1 cellular context compared by ENCODE assay signal in genomic region chr5:132480546-132481242, GRCh38.
TF ChIP-seq lines count a peak whose summit lies in the region.

No MANE protein-coding gene starts in this region.

TF ChIP-seq in IMR-90, 13 proteins besides CTCF, POLR2A, EP300 and RAD21:
- TF ChIP-seq SMC3 (IDR thresholded peaks at IDR 0.05; ENCODE audit: low read depth, low read length) = no peak
- TF ChIP-seq FOS (IDR thresholded peaks at IDR 0.05; ENCODE audit: low read depth, low read length) = no peak
- TF ChIP-seq MAFK (IDR thresholded peaks at IDR 0.05; ENCODE audit: low read depth, low read length) = no peak
- no peak for TF ChIP-seq USF2 (IDR thresholded peaks at IDR 0.05; ENCODE audit: low read depth, low read length)
- no peak for TF ChIP-seq MAZ (IDR thresholded peaks at IDR 0.05; ENCODE audit: borderline replicate concordance, low read depth, low read length)
- TF ChIP-seq MXI1 (IDR thresholded peaks at IDR 0.05; ENCODE audit: borderline replicate concordance, low read depth, low read length) = no peak
- no peak for TF ChIP-seq BHLHE40 (IDR thresholded peaks at IDR 0.05; ENCODE audit: low read depth, low read length)
- TF ChIP-seq CEBPB (IDR thresholded peaks at IDR 0.05; ENCODE audit: low read depth, low read length) = no peak
- TF ChIP-seq RCOR1 (IDR thresholded peaks at IDR 0.05; ENCODE audit: insufficient replicate concordance, low read length) = no peak
- TF ChIP-seq NFE2L2 (IDR thresholded peaks at IDR 0.05; ENCODE audit: low read depth, low read length) = no peak
- TF ChIP-seq RFX5 (IDR thresholded peaks at IDR 0.05; ENCODE audit: low read depth, low read length) = no peak
- TF ChIP-seq CHD1 (IDR thresholded peaks at IDR 0.05; ENCODE audit: low read depth, low read length) = no peak
- no peak for TF ChIP-seq ELK1 (IDR thresholded peaks at IDR 0.05; ENCODE audit: borderline replicate concordance, low read depth, low read length)
